ENCODE assay signal across 1 cellular context in the genomic region with DNA sequence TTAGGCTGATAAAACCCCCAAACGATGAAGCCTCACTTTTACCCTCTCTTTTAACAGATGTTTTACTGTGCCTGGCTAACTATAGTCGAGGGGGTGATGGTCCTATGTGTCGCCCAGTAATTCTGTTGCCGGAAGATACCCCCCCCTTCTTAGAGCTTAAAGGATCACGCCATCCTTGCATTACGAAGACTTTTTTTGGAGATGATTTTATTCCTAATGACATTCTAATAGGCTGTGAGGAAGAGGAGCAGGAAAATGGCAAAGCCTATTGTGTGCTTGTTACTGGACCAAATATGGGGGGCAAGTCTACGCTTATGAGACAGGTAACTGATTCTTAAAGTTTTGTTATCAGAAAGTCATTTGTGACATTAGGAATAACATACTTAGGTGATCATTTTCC.
TF ChIP-seq lines count a peak whose summit lies in the region.

No MANE protein-coding gene starts in this region.

TF ChIP-seq in K562, 482 proteins besides CTCF, POLR2A, EP300 and RAD21 (continued from another document):
- TF ChIP-seq ZBTB1 (CRISPR knock-in tag; IDR thresholded peaks at IDR 0.05; ENCODE audit: borderline replicate concordance, low read depth) (no peak), CREM (IDR thresholded peaks at IDR 0.05; ENCODE audit: low read depth) (no peak), NR1H2 (CRISPR knock-in tag; IDR thresholded peaks at IDR 0.05) (no peak), MEF2A (IDR thresholded peaks at IDR 0.05; ENCODE audit: control insufficient read depth, low read depth, low read length) (no peak), PHF20 (IDR thresholded peaks at IDR 0.05; ENCODE audit: partially characterized antibody) (no peak), XRCC3 (IDR thresholded peaks at IDR 0.05) (no peak), ZNF124 (CRISPR knock-in tag; IDR thresholded peaks at IDR 0.05) (no peak)
- TF ChIP-seq, protein P1, sequence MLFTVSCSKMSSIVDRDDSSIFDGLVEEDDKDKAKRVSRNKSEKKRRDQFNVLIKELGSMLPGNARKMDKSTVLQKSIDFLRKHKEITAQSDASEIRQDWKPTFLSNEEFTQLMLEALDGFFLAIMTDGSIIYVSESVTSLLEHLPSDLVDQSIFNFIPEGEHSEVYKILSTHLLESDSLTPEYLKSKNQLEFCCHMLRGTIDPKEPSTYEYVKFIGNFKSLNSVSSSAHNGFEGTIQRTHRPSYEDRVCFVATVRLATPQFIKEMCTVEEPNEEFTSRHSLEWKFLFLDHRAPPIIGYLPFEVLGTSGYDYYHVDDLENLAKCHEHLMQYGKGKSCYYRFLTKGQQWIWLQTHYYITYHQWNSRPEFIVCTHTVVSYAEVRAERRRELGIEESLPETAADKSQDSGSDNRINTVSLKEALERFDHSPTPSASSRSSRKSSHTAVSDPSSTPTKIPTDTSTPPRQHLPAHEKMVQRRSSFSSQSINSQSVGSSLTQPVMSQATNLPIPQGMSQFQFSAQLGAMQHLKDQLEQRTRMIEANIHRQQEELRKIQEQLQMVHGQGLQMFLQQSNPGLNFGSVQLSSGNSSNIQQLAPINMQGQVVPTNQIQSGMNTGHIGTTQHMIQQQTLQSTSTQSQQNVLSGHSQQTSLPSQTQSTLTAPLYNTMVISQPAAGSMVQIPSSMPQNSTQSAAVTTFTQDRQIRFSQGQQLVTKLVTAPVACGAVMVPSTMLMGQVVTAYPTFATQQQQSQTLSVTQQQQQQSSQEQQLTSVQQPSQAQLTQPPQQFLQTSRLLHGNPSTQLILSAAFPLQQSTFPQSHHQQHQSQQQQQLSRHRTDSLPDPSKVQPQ (CRISPR knock-in tag; IDR thresholded peaks at IDR 0.05; ENCODE audit: borderline replicate concordance), result no peak
- TF ChIP-seq, protein P2, sequence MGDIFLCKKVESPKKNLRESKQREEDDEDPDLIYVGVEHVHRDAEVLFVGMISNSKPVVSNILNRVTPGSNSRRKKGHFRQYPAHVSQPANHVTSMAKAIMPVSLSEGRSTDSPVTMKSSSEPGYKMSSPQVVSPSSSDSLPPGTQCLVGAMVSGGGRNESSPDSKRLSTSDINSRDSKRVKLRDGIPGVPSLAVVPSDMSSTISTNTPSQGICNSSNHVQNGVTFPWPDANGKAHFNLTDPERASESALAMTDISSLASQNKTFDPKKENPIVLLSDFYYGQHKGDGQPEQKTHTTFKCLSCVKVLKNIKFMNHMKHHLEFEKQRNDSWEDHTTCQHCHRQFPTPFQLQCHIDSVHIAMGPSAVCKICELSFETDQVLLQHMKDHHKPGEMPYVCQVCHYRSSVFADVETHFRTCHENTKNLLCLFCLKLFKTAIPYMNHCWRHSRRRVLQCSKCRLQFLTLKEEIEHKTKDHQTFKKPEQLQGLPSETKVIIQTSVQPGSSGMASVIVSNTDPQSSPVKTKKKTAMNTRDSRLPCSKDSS (IDR thresholded peaks at IDR 0.05; ENCODE audit: low read depth, partially characterized antibody), result peak; percentile 45
- TF ChIP-seq, protein P3, sequence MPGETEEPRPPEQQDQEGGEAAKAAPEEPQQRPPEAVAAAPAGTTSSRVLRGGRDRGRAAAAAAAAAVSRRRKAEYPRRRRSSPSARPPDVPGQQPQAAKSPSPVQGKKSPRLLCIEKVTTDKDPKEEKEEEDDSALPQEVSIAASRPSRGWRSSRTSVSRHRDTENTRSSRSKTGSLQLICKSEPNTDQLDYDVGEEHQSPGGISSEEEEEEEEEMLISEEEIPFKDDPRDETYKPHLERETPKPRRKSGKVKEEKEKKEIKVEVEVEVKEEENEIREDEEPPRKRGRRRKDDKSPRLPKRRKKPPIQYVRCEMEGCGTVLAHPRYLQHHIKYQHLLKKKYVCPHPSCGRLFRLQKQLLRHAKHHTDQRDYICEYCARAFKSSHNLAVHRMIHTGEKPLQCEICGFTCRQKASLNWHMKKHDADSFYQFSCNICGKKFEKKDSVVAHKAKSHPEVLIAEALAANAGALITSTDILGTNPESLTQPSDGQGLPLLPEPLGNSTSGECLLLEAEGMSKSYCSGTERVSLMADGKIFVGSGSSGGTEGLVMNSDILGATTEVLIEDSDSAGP (CRISPR knock-in tag; IDR thresholded peaks at IDR 0.05), result no peak
- TF ChIP-seq, protein P4, sequence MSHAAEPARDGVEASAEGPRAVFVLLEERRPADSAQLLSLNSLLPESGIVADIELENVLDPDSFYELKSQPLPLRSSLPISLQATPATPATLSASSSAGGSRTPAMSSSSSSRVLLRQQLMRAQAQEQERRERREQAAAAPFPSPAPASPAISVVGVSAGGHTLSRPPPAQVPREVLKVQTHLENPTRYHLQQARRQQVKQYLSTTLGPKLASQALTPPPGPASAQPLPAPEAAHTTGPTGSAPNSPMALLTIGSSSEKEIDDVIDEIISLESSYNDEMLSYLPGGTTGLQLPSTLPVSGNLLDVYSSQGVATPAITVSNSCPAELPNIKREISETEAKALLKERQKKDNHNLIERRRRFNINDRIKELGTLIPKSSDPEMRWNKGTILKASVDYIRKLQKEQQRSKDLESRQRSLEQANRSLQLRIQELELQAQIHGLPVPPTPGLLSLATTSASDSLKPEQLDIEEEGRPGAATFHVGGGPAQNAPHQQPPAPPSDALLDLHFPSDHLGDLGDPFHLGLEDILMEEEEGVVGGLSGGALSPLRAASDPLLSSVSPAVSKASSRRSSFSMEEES (CRISPR knock-in tag; IDR thresholded peaks at IDR 0.05), result no peak
TF ChIP-seq in K562: peak in this region for 4.
